Comparison of ENCODE assay signal across 8 cellular contexts in the genomic region with DNA sequence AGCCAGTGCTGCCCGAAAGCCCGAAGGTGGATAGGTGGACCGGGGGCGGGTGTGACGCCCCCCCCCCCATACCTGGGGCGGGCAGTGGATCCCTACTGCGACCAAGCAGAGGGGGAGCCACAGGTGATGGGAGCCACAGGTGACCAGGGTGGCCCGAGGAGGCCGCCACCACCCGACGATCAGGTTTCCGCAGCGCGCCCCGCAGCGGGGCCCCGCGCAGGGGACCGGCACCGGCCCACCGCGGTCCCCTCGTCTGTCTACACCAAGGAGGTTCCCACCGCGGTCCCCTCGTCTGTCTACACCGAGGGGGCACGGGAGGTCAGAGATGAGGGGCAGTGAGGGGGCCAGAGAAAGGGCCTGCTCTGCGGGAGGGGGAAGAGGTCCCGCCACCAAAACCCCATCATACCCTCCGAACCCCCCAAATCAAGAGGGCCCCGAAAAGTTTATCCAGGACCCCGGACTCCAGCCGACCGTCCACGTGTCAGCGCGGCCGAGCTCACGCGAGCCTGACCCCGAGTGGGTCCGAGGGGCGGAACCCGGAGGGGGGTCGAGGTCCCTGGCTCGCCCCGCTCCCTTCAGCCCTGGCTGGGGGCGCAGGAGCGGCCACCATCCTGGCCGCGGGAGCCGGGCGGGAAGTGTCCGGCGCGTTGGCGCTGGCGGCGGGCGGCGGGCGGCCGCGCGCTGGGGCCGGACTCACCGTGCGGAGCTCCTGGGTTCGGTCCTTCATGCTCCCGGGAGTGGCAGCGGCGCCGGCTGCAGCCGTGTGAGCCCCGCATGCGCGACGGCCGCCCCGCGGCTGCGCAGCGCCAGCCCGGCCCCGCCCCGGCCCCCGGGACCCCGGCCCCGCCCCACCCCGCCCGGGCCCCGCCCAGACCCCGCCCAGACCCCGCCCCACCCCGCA. TPM values are rescaled to one million over a fixed set of nuclear protein-coding genes. Genes with fewer than 3 reads are reported as not detected.
DNase-seq lines count a peak whose midpoint lies in the region; ATAC-seq, FAIRE-seq and TF ChIP-seq lines count a peak whose summit lies in the region.

A gene (minus strand): TSS at position 765 of the 901 bp plus-strand sequence. CDS start 38 bp downstream, at position 727.

- POLR2A ChIA-PET in HepG2 (lab: Yijun Ruan, JAX), result interaction anchor here (0.5 to 1.6 kb wide), 8 partner anchors 13 to 118 kb away, joined by 3 to 8 read pairs (median 4); a partner anchor contains a TSS

- WGBS in HepG2 (ENCODE audit: low lambda C conversion rate), result 0% methylated on average over 8 of the region's 96 CpGs

- H3K4me1 Mint-ChIP-seq in HFFc6 (ENCODE audit: low read depth), result peaks cover 38% of the 10 kb centered on the region

- no peak within 1 kb of the TSS for H2AFZ ChIP-seq in HepG2 (ENCODE audit: low read length)

- intact Hi-C loops in HepG2 (cut with micrococcal nuclease; ENCODE audit: unreplicated experiment), result loop anchor here (5.0 kb wide), 2 partner anchors 37 to 52 kb away; a partner anchor contains a TSS

- TSS peak; percentile 70 for BruUV-seq in HepG2 (replicated peaks; lab: Mats Ljungman, UMichigan)

- H3K9me3 ChIP-seq in HepG2 (ENCODE audit: low read length), result no peaks in the 10 kb centered on the region

- peak within 1 kb of the TSS; percentile 76 for H3K9ac ChIP-seq in HepG2 (ENCODE audit: insufficient read depth, low read depth, low read length)

- H3K79me2 ChIP-seq in HepG2 (ENCODE audit: insufficient read depth, low read length), result no peaks in the 10 kb centered on the region

- TF ChIP-seq POLR2A in GM12891 (IDR thresholded peaks at IDR 0.05; ENCODE audit: low read depth, low read length) (no peak), HepG2 (IDR thresholded peaks at IDR 0.05; ENCODE audit: insufficient read depth in 1 of 2, low read depth in 2 of 2, low read length in 2 of 2) (peak in 1 of 2 experiments; percentile 67; a peak in 1 of 4 replicates)

- no peaks in the 10 kb centered on the region for H3K36me3 Mint-ChIP-seq in HFFc6 (ENCODE audit: low read depth)

- peaks cover 2% of the 10 kb centered on the region for H3K27me3 Mint-ChIP-seq in HFFc6 (ENCODE audit: insufficient read depth)

- TF ChIP-seq EP300 in HepG2 (IDR thresholded peaks at IDR 0.05; ENCODE audit: low read depth in 2 of 2, low read length in 2 of 2), result no peak
- TF ChIP-seq EP300 in HepG2 (CRISPR knock-in tag; IDR thresholded peaks at IDR 0.05; ENCODE audit: borderline replicate concordance), result no peak

- peak within 1 kb of the TSS; percentile 89 for H3K4me3 Mint-ChIP-seq in HFFc6

- H3K4me2 ChIP-seq in HepG2 (ENCODE audit: low read depth, low read length), result peak within 1 kb of the TSS; percentile 84

- peak; percentile 89 for DNase-seq in GM12891 (ENCODE audit: insufficient read length, low spot score)
- DNase-seq in HFFc6, result peak; percentile 58
- DNase-seq in NCI-H146 (lab: John Stamatoyannopoulos, UW), result peak; percentile 77
- peak; percentile 77 for DNase-seq in activated CD4-positive, alpha-beta T cell treated with anti-CD3 and anti-CD28 coated beads for 48 hours
- DNase-seq in coronary artery (ENCODE audit: low spot score), result no peak
- DNase-seq in HepG2 (ENCODE audit: low spot score), result peak; percentile 40
- DNase-seq in stimulated activated CD4-positive, alpha-beta T cell treated with anti-CD3 and anti-CD28 coated beads, Interleukin-4, amount 100 ng/mL, for 4 hours, result peak; percentile 65 to 74
- no peak for DNase-seq in AML-193 (lab: John Stamatoyannopoulos, UW)

- TF ChIP-seq CTCF in HFFc6 (IDR thresholded peaks at IDR 0.05), result no peak
- no peak for TF ChIP-seq CTCF in coronary artery (IDR thresholded peaks at IDR 0.05)
- TF ChIP-seq CTCF in HepG2 (CRISPR knock-in tag; IDR thresholded peaks at IDR 0.05), result no peak

- TF ChIP-seq RAD21 in HepG2 (CRISPR knock-in tag; IDR thresholded peaks at IDR 0.05), result 0 out of 2 replicates have a peak, but pooled peaks have one; percentile 24

- peak within 1 kb of the TSS; percentile 45 to 46 for H3K27ac ChIP-seq in coronary artery
- no peak within 1 kb of the TSS for H3K27ac ChIP-seq in HepG2 (ENCODE audit: extremely low read length, insufficient read depth, low read length)

- CTCF ChIA-PET in HepG2 (lab: Yijun Ruan, JAX; ENCODE audit: low intra/inter-chr PET ratio, low total read pairs), result no interaction called here

- H3K9me3 Mint-ChIP-seq in HFFc6, result no peaks in the 10 kb centered on the region

- peak; percentile 67 for ATAC-seq in HepG2

- H3K4me1 ChIP-seq in HepG2 (ENCODE audit: insufficient read depth, low read length), result peaks cover 47% of the 10 kb centered on the region

- peak within 1 kb of the TSS; percentile 96 for H3K27ac Mint-ChIP-seq in HFFc6

- no peaks in the 10 kb centered on the region for H3K36me3 ChIP-seq in HepG2 (replicated peaks in 1 of 2; ENCODE audit: control insufficient read depth in 1 of 2, insufficient read depth in 2 of 2, low read length in 2 of 2)

- peaks cover 7% of the 10 kb centered on the region for H4K20me1 ChIP-seq in HepG2 (ENCODE audit: insufficient read depth, low read length)

- peaks cover 0 to 1% of the 10 kb centered on the region in 2 experiments; a peak in 1 of 5 replicates for H3K27me3 ChIP-seq in HepG2 (ENCODE audit: control insufficient read depth in 1 of 2, insufficient read depth in 2 of 2, low read length in 2 of 2)

- FAIRE-seq in GM12891 (lab: Jason Lieb, UNC), result peak; percentile 31
- no peak for FAIRE-seq in HepG2 (lab: Jason Lieb, UNC)

- in situ Hi-C loops in HepG2 (cut with HindIII; ENCODE audit: extremely low pct_ligation_motif_present, low pct_unique_long_range_greater_than_20kb), result loop anchor here (5.0 kb wide), 1 partner anchor 112 kb away; no protein-coding TSS in a partner anchor

- peak within 1 kb of the TSS; percentile 98 for H3K4me3 ChIP-seq in coronary artery
- H3K4me3 ChIP-seq in HepG2 (replicated peaks in 1 of 3; ENCODE audit: insufficient read depth in 1 of 3, low read depth in 2 of 3, low read length in 3 of 3), result peak within 1 kb of the TSS; percentile 76 to 87 (median 87)

TF ChIP-seq in GM12891, 5 proteins besides CTCF, POLR2A, EP300 and RAD21:
- TF ChIP-seq PAX5 (IDR thresholded peaks at IDR 0.05; ENCODE audit: insufficient read depth, low read length, severe bottlenecking), result no peak
- no peak for TF ChIP-seq TAF1 (IDR thresholded peaks at IDR 0.05; ENCODE audit: low read depth, low read length)
- TF ChIP-seq POU2F2 (IDR thresholded peaks at IDR 0.05; ENCODE audit: low read depth, low read length), result no peak
- TF ChIP-seq POLR2AphosphoS5 (IDR thresholded peaks at IDR 0.05; ENCODE audit: low read depth, low read length), result no peak
- TF ChIP-seq SPI1 (IDR thresholded peaks at IDR 0.05; ENCODE audit: low read depth, low read length), result no peak

TF ChIP-seq in HepG2, 621 proteins besides CTCF, POLR2A, EP300 and RAD21 (continues in another document):
- TF ChIP-seq, protein P1, sequence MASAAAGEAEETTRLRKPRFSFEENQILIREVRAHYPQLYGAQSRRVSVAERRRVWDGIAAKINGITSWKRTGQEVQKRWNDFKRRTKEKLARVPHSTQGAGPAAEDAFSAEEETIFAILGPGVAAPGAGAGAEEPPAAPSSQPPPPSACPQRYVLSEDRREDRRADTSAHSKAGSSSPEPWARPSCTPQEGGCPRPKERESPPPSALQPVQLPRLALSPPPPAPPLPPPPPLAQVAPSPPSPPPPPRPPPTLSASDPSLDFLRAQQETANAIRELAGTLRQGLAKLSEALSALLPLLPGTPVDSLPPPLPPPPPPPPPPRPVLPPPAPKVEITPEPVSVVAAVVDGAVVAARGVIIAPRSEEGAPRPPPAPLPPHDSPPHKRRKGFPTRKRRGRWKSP (CRISPR knock-in tag; IDR thresholded peaks at IDR 0.05), result no peak
- TF ChIP-seq TMF1 (CRISPR knock-in tag; IDR thresholded peaks at IDR 0.05; ENCODE audit: low read depth) (peak; percentile 58; the same call in 1 of the 2 replicates), ZNF337 (CRISPR knock-in tag; IDR thresholded peaks at IDR 0.05; ENCODE audit: borderline replicate concordance, low read depth) (no peak), FOXK1 (CRISPR knock-in tag; IDR thresholded peaks at IDR 0.05; ENCODE audit: borderline replicate concordance, low read depth) (no peak), ZNF614 (CRISPR knock-in tag; IDR thresholded peaks at IDR 0.05; ENCODE audit: borderline replicate concordance) (no peak), ERF (CRISPR knock-in tag; IDR thresholded peaks at IDR 0.05) (no peak), ADNP (CRISPR knock-in tag; IDR thresholded peaks at IDR 0.05) (no peak), FIP1L1 (IDR thresholded peaks at IDR 0.05; ENCODE audit: borderline replicate concordance, insufficient read depth, low read depth, low read length) (no peak), ZNF761 (CRISPR knock-in tag; conservative IDR thresholded peaks at IDR 0.05) (peak; percentile 67; the same call in 1 of the 2 replicates), SP4 (CRISPR knock-in tag; IDR thresholded peaks at IDR 0.05) (peak; percentile 29), SNAPC2 (CRISPR knock-in tag; IDR thresholded peaks at IDR 0.05) (no peak)

RNA-seq across cellular contexts. Expression of the gene that starts here (rescaled TPM):
- 1.1 TPM for polyA plus RNA-seq in GM12891 (2012; ENCODE audit: low read depth, missing spikeins)
- 10 to 100 TPM in 5 of 6 experiments, 1 to 10 TPM in 1; 9.6 to 14.7 (median 12.2) TPM for total RNA-seq in HFFc6 (2021; fragmentation: NEBNext Ultra II Directional; extraction: Animal tissue kit (Norgen Biotek cat#: 25700))
- total RNA-seq in HepG2 (2016; rRNA removed; fragmentation: Illumina TruSeq; extraction: Trizol), result 2.9 and 6.1 TPM in 2 replicates
- total RNA-seq in HepG2 (2016; cell fraction: cytosol; rRNA removed; fragmentation: Illumina TruSeq; extraction: Trizol; ENCODE audit: low read depth), result 1.3 and 1.8 TPM in 2 replicates
- total RNA-seq in HepG2 (2016; cell fraction: insoluble cytoplasmic fraction; rRNA removed; fragmentation: Illumina TruSeq; extraction: Trizol), result 3.3 and 5.7 TPM in 2 replicates
- 2.4 and 4.1 TPM in 2 replicates for total RNA-seq in HepG2 (2016; cell fraction: membrane; rRNA removed; fragmentation: Illumina TruSeq; extraction: Trizol)
- 6.6 and 10.3 TPM in 2 replicates for total RNA-seq in HepG2 (2016; cell fraction: nucleus; rRNA removed; fragmentation: Illumina TruSeq; extraction: Trizol)
- 12.2 and 14.8 TPM in 2 replicates for polyA plus RNA-seq in HepG2 (2011; rRNA removed)
- polyA plus RNA-seq in HepG2 (2011; cell fraction: cytosol; rRNA removed), result 5.3 and 6.0 TPM in 2 replicates
- 75.2 and 75.4 TPM in 2 replicates for polyA plus RNA-seq in HepG2 (2011; cell fraction: nucleus; rRNA removed)
- 8.5 and 18.8 TPM in 2 replicates for polyA plus RNA-seq in HepG2 (2012)
- polyA plus RNA-seq in HepG2 (2016; cell fraction: cytosol; fragmentation: Illumina TruSeq; extraction: Trizol; ENCODE audit: low read depth), result 0.94 and 1.4 TPM in 2 replicates
- polyA plus RNA-seq in HepG2 (2016; cell fraction: insoluble cytoplasmic fraction; fragmentation: Illumina TruSeq; extraction: Trizol; ENCODE audit: low read depth), result 3.1 and 4.5 TPM in 2 replicates
- polyA plus RNA-seq in HepG2 (2016; cell fraction: membrane; fragmentation: Illumina TruSeq; extraction: Trizol; ENCODE audit: low read depth), result 2.3 and 2.5 TPM in 2 replicates
- polyA plus RNA-seq in HepG2 (2016; cell fraction: nucleus; fragmentation: Illumina TruSeq; extraction: Trizol; ENCODE audit: insufficient read depth, low read depth), result 26.8 and 37.4 TPM in 2 replicates
- polyA minus RNA-seq in HepG2 (2011; rRNA and poly(A)+ RNA removed; ENCODE audit: low replicate concordance), result 5.2 and 10.7 TPM in 2 replicates
- polyA minus RNA-seq in HepG2 (2011; cell fraction: cytosol; rRNA and poly(A)+ RNA removed), result 1.7 and 3.1 TPM in 2 replicates
- polyA minus RNA-seq in HepG2 (2011; cell fraction: nucleus; rRNA and poly(A)+ RNA removed), result 12.8 and 13.4 TPM in 2 replicates

Comparison
In these comparisons a context has a peak if more than half of its experiments do, and no peak if none do; other contexts are left out.
1. DNase-seq: peak in GM12891 (single experiment), HFFc6 (single experiment), NCI-H146 (single experiment), activated CD4-positive, alpha-beta T cell treated with anti-CD3 and anti-CD28 coated beads for 48 hours (single experiment), HepG2 (single experiment) and stimulated activated CD4-positive, alpha-beta T cell treated with anti-CD3 and anti-CD28 coated beads, Interleukin-4, amount 100 ng/mL, for 4 hours (2 of 2); none in coronary artery (single experiment) and AML-193 (0 of 2).